ENCODE assay signal across 16 cellular contexts in genomic region chr10:128000660-128001059, GRCh38.
DNase-seq lines count a peak whose midpoint lies in the region; ATAC-seq and TF ChIP-seq lines count a peak whose summit lies in the region.
"Had no signal": no experiment of that assay in that cellular context is flagged by ENCODE, and none has a peak within 500 bp of the region (broad histone marks: within the 10 kb centered on the region; RNA-seq: fewer than 3 reads in every experiment).

No MANE protein-coding gene starts in this region.

- DNase-seq in M059J (ENCODE audit: low read depth) (peak; percentile 89), cerebellum (ENCODE audit: low spot score) (peak; percentile 39), kidney epithelial cell (ENCODE audit: low read depth) (peak; percentile 23), thyroid gland (peak; percentile 34 to 57), NCI-H1436 treated with DMSO at 0.1 percent for 48 hours (lab: John Stamatoyannopoulos, UW) (no peak)
- DNase-seq: activated CD4-positive, CD25-positive, alpha-beta regulatory T cell treated with anti-CD3 and anti-CD28 coated beads, Interleukin-2, amount 50 U/mL, for 72 hours; activated CD8-positive, alpha-beta memory T cell treated with anti-CD3 and anti-CD28 coated beads, Interleukin-2, amount 50 U/mL, for 48 hours; foreskin keratinocyte; GF-D8; H9; NCI-H2171 treated with DMSO at 0.1 percent for 48 hours; stimulated activated naive CD8-positive, alpha-beta T cell treated with anti-CD3 and anti-CD28 coated beads, Interleukin-15, amount 100 ng/mL, for 72 hours; T-helper 1 cell had no signal

- TF ChIP-seq POLR2A in thyroid gland (IDR thresholded peaks at IDR 0.05) = no peak

- peaks cover 0 to 9% of the 10 kb centered on the region in 2 donors for H3K4me1 ChIP-seq in thyroid gland
- H3K4me1 ChIP-seq: foreskin keratinocyte had no signal

- 35 to 59% methylated on average over 4 of the region's 4 CpGs for WGBS in thyroid gland, 2 donors

- ATAC-seq in HG03025 (IDR thresholded peaks at IDR 0.05; ENCODE audit: low FRiP score, unreplicated experiment) (no peak), GM18907 (IDR thresholded peaks at IDR 0.05; ENCODE audit: unreplicated experiment) (no peak)
- ATAC-seq: foreskin keratinocyte; stimulated activated naive CD8-positive, alpha-beta T cell treated with anti-CD3 and anti-CD28 coated beads, Interleukin-15, amount 100 ng/mL, for 72 hours had no signal

- H3K27ac ChIP-seq in thyroid gland = no peak overlapping the region
- H3K27ac ChIP-seq: foreskin keratinocyte, skin epidermis had no signal

- H3K36me3 ChIP-seq in kidney epithelial cell (ENCODE audit: control insufficient read depth, insufficient read depth, low read length) (no peaks in the 10 kb centered on the region), thyroid gland (no peaks in the 10 kb centered on the region)

- H3K27me3 ChIP-seq in kidney epithelial cell (ENCODE audit: control insufficient read depth, insufficient read depth, low read length) = no peaks in the 10 kb centered on the region
- H3K27me3 ChIP-seq in thyroid gland = no peaks in the 10 kb centered on the region

- TF ChIP-seq CTCF in kidney epithelial cell (IDR thresholded peaks at IDR 0.05; ENCODE audit: insufficient read depth, low read length, poor library complexity, severe bottlenecking) (no peak), thyroid gland (IDR thresholded peaks at IDR 0.05) (no peak)

- H3K4me3 ChIP-seq in kidney epithelial cell (ENCODE audit: low read depth, low read length) (no peak overlapping the region), thyroid gland (replicated peaks in 1 of 3) (no peak overlapping the region)
- H3K4me3 ChIP-seq: skin epidermis had no signal

- intact Hi-C loops in thyroid gland (cut with DNase I) = no loop called here

- no peaks in the 10 kb centered on the region for H3K9me3 ChIP-seq in thyroid gland
